Comparison of ENCODE assay signal across 24 cellular contexts in the genomic region with DNA sequence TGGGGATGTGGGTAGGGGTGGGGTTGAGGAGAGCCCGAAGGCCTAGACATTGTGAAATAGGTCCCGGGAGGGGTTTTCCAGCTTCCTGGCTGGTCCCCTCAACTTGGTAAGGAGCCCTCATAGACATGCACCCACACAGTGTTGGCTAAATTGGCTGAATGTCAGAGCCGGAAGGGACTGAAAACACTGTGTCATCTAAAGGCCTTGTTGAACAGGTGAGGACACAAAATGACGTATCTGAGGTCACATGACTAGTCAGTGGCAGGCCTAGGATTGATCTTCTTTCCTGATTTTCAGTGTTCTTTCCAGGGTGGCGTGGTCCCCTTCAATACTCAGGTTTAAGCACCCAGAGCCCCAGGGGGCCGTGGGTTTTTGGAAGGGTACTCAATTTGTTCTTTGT. TPM values are rescaled to one million over a fixed set of nuclear protein-coding genes. Genes with fewer than 3 reads are reported as not detected.
DNase-seq lines count a peak whose midpoint lies in the region; ATAC-seq and TF ChIP-seq lines count a peak whose summit lies in the region.
"Had no signal": no experiment of that assay in that cellular context is flagged by ENCODE, and none has a peak within 500 bp of the region (broad histone marks: within the 10 kb centered on the region; RNA-seq: fewer than 3 reads in every experiment).

No MANE protein-coding gene starts in this region.

- TF ChIP-seq EP300 in stomach (IDR thresholded peaks at IDR 0.05) (no peak), suprapubic skin (IDR thresholded peaks at IDR 0.05) (no peak)

- H3K4me2 ChIP-seq in Karpas-422 (ENCODE audit: low read depth, low read length, poor library complexity, severe bottlenecking): no peak overlapping the region
- H3K4me2 ChIP-seq in mammary epithelial cell (ENCODE audit: insufficient read depth, low read depth, low read length): no peak overlapping the region

- TF ChIP-seq CTCF in mammary epithelial cell (conservative IDR thresholded peaks at IDR 0.05 in 1 of 2, IDR thresholded peaks at IDR 0.05 in 1 of 2; ENCODE audit: extremely low read depth in 1 of 2, insufficient read depth in 1 of 2, low read depth in 1 of 2, low read length in 2 of 2): no peak
- TF ChIP-seq CTCF in stomach (IDR thresholded peaks at IDR 0.05): no peak
- no peak for TF ChIP-seq CTCF in suprapubic skin (IDR thresholded peaks at IDR 0.05)

- dilution Hi-C loops in mammary epithelial cell (cut with HindIII; ENCODE audit: low sequenced_read_pairs): no loop called here

- CTCF ChIA-PET in mammary epithelial cell (lab: Charles Lee; ENCODE audit: low non-redundant PET): no interaction called here

- no peak for ATAC-seq in GM19463 (IDR thresholded peaks at IDR 0.05; ENCODE audit: unreplicated experiment)
- ATAC-seq: activated CD8-positive, alpha-beta T cell treated with anti-CD3 and anti-CD28 coated beads for 36 hours; activated naive CD4-positive, alpha-beta T cell treated with anti-CD3 and anti-CD28 coated beads, Interleukin-2, amount 50 U/mL, for 72 hours; heart right ventricle; HepG2; stimulated activated naive CD8-positive, alpha-beta T cell treated with anti-CD3 and anti-CD28 coated beads, Interleukin-15, amount 100 ng/mL, for 72 hours; upper lobe of right lung had no signal

- intact Hi-C loops in mammary epithelial cell (cut with micrococcal nuclease): no loop called here
- intact Hi-C loops in stomach (cut with DNase I; ENCODE audit: low total_unique reads): no loop called here
- intact Hi-C loops in posterior vena cava (cut with DNase I): no loop called here

- H4K20me1 ChIP-seq in Karpas-422 (ENCODE audit: insufficient read depth, low read depth, low read length): no peaks in the 10 kb centered on the region
- no peaks in the 10 kb centered on the region for H4K20me1 ChIP-seq in mammary epithelial cell (ENCODE audit: insufficient read depth, low read length)

- TF ChIP-seq POLR2A in stomach (IDR thresholded peaks at IDR 0.05): no peak
- TF ChIP-seq POLR2A in suprapubic skin (IDR thresholded peaks at IDR 0.05): no peak

- H3K9ac ChIP-seq in Karpas-422 (ENCODE audit: low read length): no peak overlapping the region
- H3K9ac ChIP-seq in mammary epithelial cell (ENCODE audit: insufficient read depth, low read length): no peak overlapping the region

- in situ Hi-C loops in mammary epithelial cell (cut with MboI; ENCODE audit: low sequenced_read_pairs in 2 of 2): no loop called here

- H3K4me3 ChIP-seq in ACC112 (ENCODE audit: low read depth, low read length): no peak overlapping the region
- H3K4me3 ChIP-seq in Karpas-422 (ENCODE audit: low read length): no peak overlapping the region
- H3K4me3 ChIP-seq in mammary epithelial cell (replicated peaks in 1 of 3; ENCODE audit: insufficient read depth in 1 of 3, low read depth in 2 of 3, low read length in 3 of 3): no peak overlapping the region
- H3K4me3 ChIP-seq in stomach: no peak overlapping the region
- H3K4me3 ChIP-seq in suprapubic skin: no peak overlapping the region
- H3K4me3 ChIP-seq: heart right ventricle, MG63, upper lobe of right lung had no signal

- no peak overlapping the region for H2AFZ ChIP-seq in ACC112 (ENCODE audit: low read length, unreplicated experiment)
- H2AFZ ChIP-seq in Karpas-422 (ENCODE audit: low read length): no peak overlapping the region
- H2AFZ ChIP-seq in mammary epithelial cell (ENCODE audit: low read depth, low read length): no peak overlapping the region

- no peaks in the 10 kb centered on the region for H3K9me2 ChIP-seq in Karpas-422 (replicated peaks; ENCODE audit: insufficient read depth, low read length)

- H3K36me3 ChIP-seq in ACC112 (ENCODE audit: insufficient read depth, low read length): no peaks in the 10 kb centered on the region
- no peaks in the 10 kb centered on the region for H3K36me3 ChIP-seq in Karpas-422 (ENCODE audit: insufficient read depth, low read length)
- no peaks in the 10 kb centered on the region for H3K36me3 ChIP-seq in mammary epithelial cell (ENCODE audit: insufficient read depth, low read length)
- H3K36me3 ChIP-seq in stomach: peaks cover 0 to 15% (median 11%) of the 10 kb centered on the region in 4 donors
- H3K36me3 ChIP-seq in suprapubic skin: peaks cover 3% of the 10 kb centered on the region
- H3K36me3 ChIP-seq: upper lobe of right lung had no signal

- 30% methylated on average over 6 of the region's 6 CpGs for WGBS in mammary epithelial cell (ENCODE audit: low coverage, missing lambda C conversion rate)
- 81 to 91% (median 84%) methylated on average over 6 of the region's 6 CpGs for WGBS in stomach, 5 donors
- WGBS in suprapubic skin: 77% methylated on average over 6 of the region's 6 CpGs

- no TSS peak for BruUV-seq in mammary epithelial cell (replicated peaks; lab: Mats Ljungman, UMichigan)

- H3K79me2 ChIP-seq in ACC112 (ENCODE audit: control insufficient read depth, insufficient read depth, low read length, unreplicated experiment) (no peaks in the 10 kb centered on the region), Karpas-422 (ENCODE audit: low read length) (no peaks in the 10 kb centered on the region), mammary epithelial cell (ENCODE audit: insufficient read depth, low read length) (no peaks in the 10 kb centered on the region)

- no peak for DNase-seq in Karpas-422
- peak; percentile 67 for DNase-seq in mammary epithelial cell
- no peak for DNase-seq in stomach
- DNase-seq in mucosa of gallbladder (ENCODE audit: low spot score): no peak
- DNase-seq in posterior vena cava (ENCODE audit: low spot score): no peak
- no peak for DNase-seq in suprapubic skin (ENCODE audit: low spot score in 2 of 2)
- DNase-seq: 8988T; activated CD8-positive, alpha-beta T cell treated with anti-CD3 and anti-CD28 coated beads for 36 hours; caudate nucleus; GOT3; heart right ventricle; HFFc6; MG63; NCI-H2081 treated with DMSO at 0.1 percent for 48 hours; NCI-H226; posterior cingulate gyrus; stimulated activated CD4-positive, alpha-beta T cell treated with anti-CD3 and anti-CD28 coated beads, Interleukin-15, amount 100 ng/mL, for 24 hours; stimulated activated naive CD8-positive, alpha-beta T cell treated with anti-CD3 and anti-CD28 coated beads, Interleukin-15, amount 100 ng/mL, for 72 hours; upper lobe of right lung had no signal

- H3K27ac ChIP-seq in ACC112 (ENCODE audit: low read depth, low read length): peak overlapping the region; percentile 99; the same call in 1 of the 2 replicates
- H3K27ac ChIP-seq in Karpas-422 (ENCODE audit: low read length): 0 out of 2 replicates have a peak overlapping the region, but pooled peaks have one; percentile 5
- H3K27ac ChIP-seq in mammary epithelial cell (ENCODE audit: insufficient read depth, low read depth, low read length): no peak overlapping the region
- peak overlapping the region in 3 of 5 donors; percentile 77 to 89 (median 89) for H3K27ac ChIP-seq in stomach
- H3K27ac ChIP-seq in suprapubic skin: no peak overlapping the region

- H3K27me3 ChIP-seq in ACC112 (ENCODE audit: insufficient read depth, low read length) (no peaks in the 10 kb centered on the region), Karpas-422 (ENCODE audit: low read length) (no peaks in the 10 kb centered on the region), mammary epithelial cell (ENCODE audit: insufficient read depth, low read length) (no peaks in the 10 kb centered on the region), stomach (no peaks in the 10 kb centered on the region), suprapubic skin (no peaks in the 10 kb centered on the region)
- H3K27me3 ChIP-seq: heart right ventricle, MG63, upper lobe of right lung had no signal

- peaks cover 67% of the 10 kb centered on the region for H3K4me1 ChIP-seq in ACC112 (ENCODE audit: control insufficient read depth, insufficient read depth, low read length, unreplicated experiment)
- peaks cover 59% of the 10 kb centered on the region for H3K4me1 ChIP-seq in Karpas-422 (ENCODE audit: low read length)
- peaks cover 36% of the 10 kb centered on the region for H3K4me1 ChIP-seq in mammary epithelial cell (ENCODE audit: insufficient read depth, low read length)
- H3K4me1 ChIP-seq in stomach: peaks cover 30 to 47% (median 39%) of the 10 kb centered on the region in 4 donors
- peaks cover 43% of the 10 kb centered on the region for H3K4me1 ChIP-seq in suprapubic skin

- H3K9me3 ChIP-seq in Karpas-422 (ENCODE audit: low read length) (no peaks in the 10 kb centered on the region), mammary epithelial cell (replicated peaks; ENCODE audit: insufficient read depth, low read length) (no peaks in the 10 kb centered on the region), stomach (no peaks in the 10 kb centered on the region), suprapubic skin (no peaks in the 10 kb centered on the region)
- H3K9me3 ChIP-seq: heart right ventricle, MG63, upper lobe of right lung had no signal

RNA-seq across cellular contexts. Expression of gene ITGB3, which starts 27.6 kb away (rescaled TPM):
- 16.4 and 19.6 TPM in 2 replicates for total RNA-seq in Karpas-422 (2014; rRNA removed; shearing (Covaris generic); ENCODE audit: low replicate concordance)
- total RNA-seq in mammary epithelial cell (10 to 100 TPM in 1 of 2 donors, 1 to 10 TPM in 1; 1.3 to 28.7 TPM), stomach (10 to 100 TPM in 3 of 5 donors, 1 to 10 TPM in 1, not detected in 1; 7.1 to 29.8 (median 23.6) TPM), mucosa of gallbladder (10.6 TPM), posterior vena cava (10 to 100 TPM; 32.1 to 53.5 TPM), suprapubic skin (1 to 10 TPM in 3 of 4 donors, under 1 TPM in 1; 0.76 to 6.6 (median 4.6) TPM)
- polyA plus RNA-seq in mammary epithelial cell (0.20 TPM), stomach (1 to 10 TPM; 1.0 to 3.1 (median 1.7) TPM)
- polyA minus RNA-seq in mammary epithelial cell: not detected
- total RNA-seq: activated CD8-positive, alpha-beta T cell treated with anti-CD3 and anti-CD28 coated beads for 36 hours; G401 had no signal

RNA-seq across cellular contexts. Expression of gene EFCAB13, which starts 42.5 kb away (rescaled TPM):
- total RNA-seq in Karpas-422 (2014; rRNA removed; shearing (Covaris generic); ENCODE audit: low replicate concordance): 0.58 and 1.0 TPM in 2 replicates
- total RNA-seq in mammary epithelial cell (1 to 10 TPM; 4.6 to 4.7 TPM), stomach (10 to 100 TPM in 3 of 5 donors, 1 to 10 TPM in 1, under 1 TPM in 1; 0.29 to 27.0 (median 11.2) TPM), mucosa of gallbladder (10.6 TPM), posterior vena cava (10 to 100 TPM in 1 of 2 donors, 1 to 10 TPM in 1; 6.5 to 12.2 TPM), suprapubic skin (1 to 10 TPM in 3 of 4 donors, under 1 TPM in 1; 0.26 to 2.8 (median 2.1) TPM)
- polyA plus RNA-seq in mammary epithelial cell (0.05 TPM), stomach (1 to 10 TPM in 1 of 3 donors, under 1 TPM in 2; 0.43 to 5.0 (median 0.56) TPM)
- polyA minus RNA-seq in mammary epithelial cell: not detected
- total RNA-seq: G401 had no signal

Comparison
In these comparisons a context has a peak if more than half of its experiments do, and no peak if none do; other contexts are left out.
1. H3K27ac ChIP-seq: peak in ACC112 (single experiment), Karpas-422 (single experiment) and stomach (3 of 5); none in mammary epithelial cell (single experiment) and suprapubic skin (single experiment).